Comparison of ENCODE assay signal across 14 cellular contexts in genomic region chr1:231611851-231612250, GRCh38. TPM values are rescaled to one million over a fixed set of nuclear protein-coding genes. Genes with fewer than 3 reads are reported as not detected.
DNase-seq lines count a peak whose midpoint lies in the region; ATAC-seq and TF ChIP-seq lines count a peak whose summit lies in the region.
"Had no signal": no experiment of that assay in that cellular context is flagged by ENCODE, and none has a peak within 500 bp of the region (broad histone marks: within the 10 kb centered on the region; RNA-seq: fewer than 3 reads in every experiment).

No MANE protein-coding gene starts in this region.

- intact Hi-C loops in CD4-positive, alpha-beta T cell (cut with DNase I, micrococcal nuclease), result no loop called here
- intact Hi-C loops in lower lobe of right lung (cut with DNase I), result no loop called here

- peak overlapping the region; percentile 81 for H3K27ac Mint-ChIP-seq in CD4-positive, alpha-beta T cell
- peak overlapping the region; percentile 92 for H3K27ac Mint-ChIP-seq in T-helper 17 cell
- H3K27ac Mint-ChIP-seq: H9 had no signal

- H3K27me3 ChIP-seq in CD4-positive, alpha-beta T cell (ENCODE audit: control insufficient read depth, insufficient read depth, low read length), result no peaks in the 10 kb centered on the region
- H3K27me3 ChIP-seq in lower lobe of right lung (ENCODE audit: low read depth), result no peaks in the 10 kb centered on the region

- no peaks in the 10 kb centered on the region for H3K36me3 Mint-ChIP-seq in CD4-positive, alpha-beta T cell (ENCODE audit: low read depth)
- peaks cover 8% of the 10 kb centered on the region for H3K36me3 Mint-ChIP-seq in T-helper 17 cell (ENCODE audit: low read depth)

- no peak for TF ChIP-seq CTCF in CD4-positive, alpha-beta T cell (IDR thresholded peaks at IDR 0.05)
- no peak for TF ChIP-seq CTCF in lower lobe of right lung (IDR thresholded peaks at IDR 0.05)

- peaks cover 33% of the 10 kb centered on the region for H3K4me1 ChIP-seq in lower lobe of right lung
- H3K4me1 ChIP-seq: esophagus muscularis mucosa had no signal

- H3K4me1 Mint-ChIP-seq in CD4-positive, alpha-beta T cell (ENCODE audit: low read depth), result peaks cover 61% of the 10 kb centered on the region
- H3K4me1 Mint-ChIP-seq in T-helper 17 cell, result peaks cover 43% of the 10 kb centered on the region
- H3K4me1 Mint-ChIP-seq: H9 had no signal

- CTCF ChIA-PET in CD4-positive, alpha-beta T cell (lab: Charles Lee), result no interaction called here

- in situ Hi-C loops in G401 (cut with HindIII; ENCODE audit: low sequenced_read_pairs), result no loop called here

- H3K27ac ChIP-seq in CD4-positive, alpha-beta T cell (ENCODE audit: low read depth, low read length), result peak overlapping the region; percentile 39
- H3K27ac ChIP-seq in lower lobe of right lung, result peak overlapping the region; percentile 54
- H3K27ac ChIP-seq: esophagus muscularis mucosa had no signal

- H3K27me3 Mint-ChIP-seq in CD4-positive, alpha-beta T cell, result no peaks in the 10 kb centered on the region
- peaks cover 6% of the 10 kb centered on the region for H3K27me3 Mint-ChIP-seq in T-helper 17 cell

- TF ChIP-seq POLR2A in erythroblast (IDR thresholded peaks at IDR 0.05; ENCODE audit: low read length), result no peak

- no peaks in the 10 kb centered on the region for H3K9me3 ChIP-seq in CD4-positive, alpha-beta T cell (ENCODE audit: control insufficient read depth, low read length)
- H3K9me3 ChIP-seq in T-helper 17 cell (ENCODE audit: control insufficient read depth, low read length, poor library complexity, severe bottlenecking) (no peaks in the 10 kb centered on the region), lower lobe of right lung (no peaks in the 10 kb centered on the region)
- H3K9me3 ChIP-seq: esophagus muscularis mucosa had no signal

- POLR2A ChIA-PET in CD4-positive, alpha-beta T cell (lab: Charles Lee), result interaction anchor here (1.1 to 2.1 kb wide), 4 partner anchors 8 to 274 kb away, joined by 3 to 21 read pairs (median 4); partner anchors contain the start of genes DISC1, EXOC8 and SPRTN

- ATAC-seq in CD4-positive, alpha-beta T cell (ENCODE audit: poor library complexity), result no peak
- ATAC-seq in T-helper 17 cell, result no peak
- ATAC-seq in lower lobe of right lung, result no peak
- no peak for ATAC-seq in HG02840 (IDR thresholded peaks at IDR 0.05; ENCODE audit: low FRiP score, unreplicated experiment)

- peak overlapping the region; percentile 72 for H3K4me3 Mint-ChIP-seq in CD4-positive, alpha-beta T cell
- peak overlapping the region; percentile 87 for H3K4me3 Mint-ChIP-seq in T-helper 17 cell
- H3K4me3 Mint-ChIP-seq: H9 had no signal

- no peak for DNase-seq in CD4-positive, alpha-beta T cell
- peak; percentile 19 for DNase-seq in G401 (ENCODE audit: low spot score)
- no peak for DNase-seq in T-helper 17 cell
- DNase-seq in lower lobe of right lung, result no peak
- DNase-seq in epidermal melanocyte (ENCODE audit: insufficient read length, low spot score), result no peak
- no peak for DNase-seq in erythroblast (lab: John Stamatoyannopoulos, UW)
- no peak for DNase-seq in stimulated activated CD8-positive, alpha-beta memory T cell treated with anti-CD3 and anti-CD28 coated beads, Interleukin-4, amount 100 ng/mL, for 48 hours
- DNase-seq: H9; NCI-H1436 treated with DMSO at 0.1 percent for 48 hours; NCI-H526; SHP77 treated with DMSO at 0.1 percent for 48 hours; stimulated activated CD4-positive, alpha-beta T cell treated with anti-CD3 and anti-CD28 coated beads, Interleukin-1b, Interleukin-23, amount 100 ng/mL, for 48 hours had no signal

- no peaks in the 10 kb centered on the region for H3K36me3 ChIP-seq in lower lobe of right lung
- H3K36me3 ChIP-seq: esophagus muscularis mucosa had no signal

- peaks cover 10% of the 10 kb centered on the region for H3K9me3 Mint-ChIP-seq in CD4-positive, alpha-beta T cell
- H3K9me3 Mint-ChIP-seq: H9 had no signal

- H3K4me3 ChIP-seq in lower lobe of right lung, result no peak overlapping the region
- H3K4me3 ChIP-seq: esophagus muscularis mucosa had no signal

RNA-seq across cellular contexts. Expression of gene DISC1, which starts 14.7 kb away (rescaled TPM):
- 10 to 100 TPM; 19.8 to 20.0 TPM for total RNA-seq in CD4-positive, alpha-beta T cell
- 3.1 and 6.1 TPM in 2 replicates for total RNA-seq in G401 (2014; rRNA removed; shearing (Covaris generic))
- total RNA-seq in T-helper 17 cell (10 to 100 TPM; 16.2 to 17.4 TPM), lower lobe of right lung (13.6 TPM)
